ENCODE assay signal across 20 cellular contexts in genomic region chr4:123528501-123529277, GRCh38.
"Had no signal": no experiment of that assay in that cellular context is flagged by ENCODE, and none has a peak within 500 bp of the region (broad histone marks: within the 10 kb centered on the region; RNA-seq: fewer than 3 reads in every experiment).

No MANE protein-coding gene starts in this region.

- H3K36me3 ChIP-seq: brain microvascular endothelial cell, esophagus squamous epithelium, thoracic aorta had no signal

- H3K4me3 Mint-ChIP-seq: activated CD4-positive, alpha-beta memory T cell treated with anti-CD3 and anti-CD28 coated beads, Interleukin-2, amount 10 ng/mL, durations not matched to agents 7 days and 5 days; activated CD8-positive, alpha-beta memory T cell treated with anti-CD3 and anti-CD28 coated beads, Interleukin-2, amount 10 ng/mL, durations not matched to agents 7 days and 5 days; activated naive CD8-positive, alpha-beta T cell treated with anti-CD3 and anti-CD28 coated beads, Interleukin-2, amount 50 U/mL, for 24 hours; activated T-helper 17 cell treated with anti-CD3 and anti-CD28 coated beads, Interleukin-2, amount 50 U/mL, for 72 hours; mesothelial cell of epicardium; nephron; stimulated activated effector memory CD8-positive, alpha-beta T cell treated with anti-CD3 and anti-CD28 coated beads, Interleukin-12 subunit alpha, Interleukin-12 subunit beta, amount 100 ng/mL, for 72 hours had no signal

- H3K27ac ChIP-seq: brain microvascular endothelial cell, parathyroid adenoma, thoracic aorta had no signal

- H3K36me3 Mint-ChIP-seq: stimulated activated effector memory CD8-positive, alpha-beta T cell treated with anti-CD3 and anti-CD28 coated beads, Interleukin-12 subunit alpha, Interleukin-12 subunit beta, amount 100 ng/mL, for 72 hours had no signal

- ATAC-seq: activated CD8-positive, alpha-beta memory T cell treated with anti-CD3 and anti-CD28 coated beads, Interleukin-2, amount 10 ng/mL, durations not matched to agents 7 days and 5 days; activated naive CD8-positive, alpha-beta T cell treated with anti-CD3 and anti-CD28 coated beads, Interleukin-2, amount 50 U/mL, for 24 hours; activated T-helper 17 cell treated with anti-CD3 and anti-CD28 coated beads, Interleukin-2, amount 50 U/mL, for 72 hours; sciatic nerve; stimulated activated effector memory CD8-positive, alpha-beta T cell treated with anti-CD3 and anti-CD28 coated beads, Interleukin-12 subunit alpha, Interleukin-12 subunit beta, amount 100 ng/mL, for 72 hours had no signal

- H3K4me1 ChIP-seq: parathyroid adenoma had no signal

- H3K27me3 Mint-ChIP-seq: activated CD4-positive, alpha-beta memory T cell treated with anti-CD3 and anti-CD28 coated beads, Interleukin-2, amount 10 ng/mL, durations not matched to agents 7 days and 5 days; activated CD8-positive, alpha-beta memory T cell treated with anti-CD3 and anti-CD28 coated beads, Interleukin-2, amount 10 ng/mL, durations not matched to agents 7 days and 5 days; activated naive CD8-positive, alpha-beta T cell treated with anti-CD3 and anti-CD28 coated beads, Interleukin-2, amount 50 U/mL, for 24 hours; activated T-helper 17 cell treated with anti-CD3 and anti-CD28 coated beads, Interleukin-2, amount 50 U/mL, for 72 hours had no signal

- DNase-seq: activated CD4-positive, alpha-beta memory T cell treated with anti-CD3 and anti-CD28 coated beads, Interleukin-2, amount 10 ng/mL, durations not matched to agents 7 days and 5 days; activated CD4-positive, alpha-beta T cell treated with anti-CD3 and anti-CD28 coated beads for 48 hours; activated CD4-positive, CD25-positive, alpha-beta regulatory T cell; activated CD8-positive, alpha-beta memory T cell treated with anti-CD3 and anti-CD28 coated beads, Interleukin-2, amount 10 ng/mL, durations not matched to agents 7 days and 5 days; activated naive CD4-positive, alpha-beta T cell; activated naive CD8-positive, alpha-beta T cell treated with anti-CD3 and anti-CD28 coated beads, Interleukin-2, amount 50 U/mL, for 24 hours; aorta; brain microvascular endothelial cell; cortex of kidney; esophagus squamous epithelium; hippocampal formation; stimulated activated CD4-positive, alpha-beta T cell treated with anti-CD3 and anti-CD28 coated beads, Interleukin-4, amount 100 ng/mL, for 24 hours had no signal

- H3K4me1 Mint-ChIP-seq: activated CD4-positive, alpha-beta memory T cell treated with anti-CD3 and anti-CD28 coated beads, Interleukin-2, amount 10 ng/mL, durations not matched to agents 7 days and 5 days; activated T-helper 17 cell treated with anti-CD3 and anti-CD28 coated beads, Interleukin-2, amount 50 U/mL, for 72 hours had no signal

- H3K27me3 ChIP-seq: brain microvascular endothelial cell, esophagus squamous epithelium had no signal

- H3K4me3 ChIP-seq: esophagus squamous epithelium, lung, thoracic aorta had no signal

- H3K9me3 ChIP-seq: esophagus squamous epithelium, thoracic aorta had no signal

- H3K9me3 Mint-ChIP-seq: activated CD4-positive, alpha-beta memory T cell treated with anti-CD3 and anti-CD28 coated beads, Interleukin-2, amount 10 ng/mL, durations not matched to agents 7 days and 5 days; activated T-helper 17 cell treated with anti-CD3 and anti-CD28 coated beads, Interleukin-2, amount 50 U/mL, for 72 hours; stimulated activated effector memory CD8-positive, alpha-beta T cell treated with anti-CD3 and anti-CD28 coated beads, Interleukin-12 subunit alpha, Interleukin-12 subunit beta, amount 100 ng/mL, for 72 hours had no signal

- H3K27ac Mint-ChIP-seq: activated CD4-positive, alpha-beta memory T cell treated with anti-CD3 and anti-CD28 coated beads, Interleukin-2, amount 10 ng/mL, durations not matched to agents 7 days and 5 days; activated CD8-positive, alpha-beta memory T cell treated with anti-CD3 and anti-CD28 coated beads, Interleukin-2, amount 10 ng/mL, durations not matched to agents 7 days and 5 days; activated naive CD8-positive, alpha-beta T cell treated with anti-CD3 and anti-CD28 coated beads, Interleukin-2, amount 50 U/mL, for 24 hours; activated T-helper 17 cell treated with anti-CD3 and anti-CD28 coated beads, Interleukin-2, amount 50 U/mL, for 72 hours; mesothelial cell of epicardium; nephron; stimulated activated effector memory CD8-positive, alpha-beta T cell treated with anti-CD3 and anti-CD28 coated beads, Interleukin-12 subunit alpha, Interleukin-12 subunit beta, amount 100 ng/mL, for 72 hours had no signal
